ENCODE assay signal across 2 cellular contexts in the genomic region with DNA sequence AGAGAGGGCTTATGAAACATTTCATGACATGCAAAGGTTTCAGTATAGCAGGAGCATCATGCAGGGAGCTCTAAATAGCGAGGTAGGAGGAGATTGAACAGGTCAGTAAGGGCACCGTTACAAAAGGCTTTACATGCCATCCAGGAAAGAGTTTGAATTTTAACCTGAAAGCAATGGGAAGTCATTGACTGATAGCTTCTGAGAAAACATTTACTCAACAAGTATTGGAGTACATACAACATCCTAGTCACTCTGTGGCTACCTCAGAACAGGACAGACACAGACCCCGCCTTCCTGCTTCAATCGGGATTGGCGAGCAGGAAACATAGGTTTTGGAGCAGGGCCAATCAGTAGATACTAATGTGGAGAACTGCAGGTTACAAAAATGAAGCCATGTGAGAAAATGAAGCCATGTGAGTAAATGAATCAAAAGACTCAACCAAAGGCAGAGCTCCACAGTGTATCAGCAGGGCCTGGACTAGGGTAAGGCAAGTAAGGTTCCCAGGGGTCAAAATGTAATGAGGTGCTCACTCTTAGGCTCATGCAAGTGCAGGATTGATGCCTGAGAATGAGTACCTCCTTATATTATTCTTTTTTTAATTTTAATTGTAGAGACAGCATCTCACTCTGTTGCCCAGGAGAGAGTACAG.
A peak's percentile ranks its signal among the peaks of the same experiment; 100 is the strongest.
TF ChIP-seq lines count a peak whose summit lies in the region.

No MANE protein-coding gene starts in this region.

TF ChIP-seq in GM23338, 12 proteins besides CTCF, POLR2A, EP300 and RAD21:
- TF ChIP-seq, protein P1, sequence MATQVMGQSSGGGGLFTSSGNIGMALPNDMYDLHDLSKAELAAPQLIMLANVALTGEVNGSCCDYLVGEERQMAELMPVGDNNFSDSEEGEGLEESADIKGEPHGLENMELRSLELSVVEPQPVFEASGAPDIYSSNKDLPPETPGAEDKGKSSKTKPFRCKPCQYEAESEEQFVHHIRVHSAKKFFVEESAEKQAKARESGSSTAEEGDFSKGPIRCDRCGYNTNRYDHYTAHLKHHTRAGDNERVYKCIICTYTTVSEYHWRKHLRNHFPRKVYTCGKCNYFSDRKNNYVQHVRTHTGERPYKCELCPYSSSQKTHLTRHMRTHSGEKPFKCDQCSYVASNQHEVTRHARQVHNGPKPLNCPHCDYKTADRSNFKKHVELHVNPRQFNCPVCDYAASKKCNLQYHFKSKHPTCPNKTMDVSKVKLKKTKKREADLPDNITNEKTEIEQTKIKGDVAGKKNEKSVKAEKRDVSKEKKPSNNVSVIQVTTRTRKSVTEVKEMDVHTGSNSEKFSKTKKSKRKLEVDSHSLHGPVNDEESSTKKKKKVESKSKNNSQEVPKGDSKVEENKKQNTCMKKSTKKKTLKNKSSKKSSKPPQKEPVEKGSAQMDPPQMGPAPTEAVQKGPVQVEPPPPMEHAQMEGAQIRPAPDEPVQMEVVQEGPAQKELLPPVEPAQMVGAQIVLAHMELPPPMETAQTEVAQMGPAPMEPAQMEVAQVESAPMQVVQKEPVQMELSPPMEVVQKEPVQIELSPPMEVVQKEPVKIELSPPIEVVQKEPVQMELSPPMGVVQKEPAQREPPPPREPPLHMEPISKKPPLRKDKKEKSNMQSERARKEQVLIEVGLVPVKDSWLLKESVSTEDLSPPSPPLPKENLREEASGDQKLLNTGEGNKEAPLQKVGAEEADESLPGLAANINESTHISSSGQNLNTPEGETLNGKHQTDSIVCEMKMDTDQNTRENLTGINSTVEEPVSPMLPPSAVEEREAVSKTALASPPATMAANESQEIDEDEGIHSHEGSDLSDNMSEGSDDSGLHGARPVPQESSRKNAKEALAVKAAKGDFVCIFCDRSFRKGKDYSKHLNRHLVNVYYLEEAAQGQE (IDR thresholded peaks at IDR 0.05; ENCODE audit: unreplicated experiment) = no peak
- no peak for TF ChIP-seq EZH2phosphoT487 (IDR thresholded peaks at IDR 0.05; ENCODE audit: unreplicated experiment)
- TF ChIP-seq CREB1 (CRISPR knock-in tag; IDR thresholded peaks at IDR 0.05; ENCODE audit: low read depth) = no peak
- TF ChIP-seq, protein P2, sequence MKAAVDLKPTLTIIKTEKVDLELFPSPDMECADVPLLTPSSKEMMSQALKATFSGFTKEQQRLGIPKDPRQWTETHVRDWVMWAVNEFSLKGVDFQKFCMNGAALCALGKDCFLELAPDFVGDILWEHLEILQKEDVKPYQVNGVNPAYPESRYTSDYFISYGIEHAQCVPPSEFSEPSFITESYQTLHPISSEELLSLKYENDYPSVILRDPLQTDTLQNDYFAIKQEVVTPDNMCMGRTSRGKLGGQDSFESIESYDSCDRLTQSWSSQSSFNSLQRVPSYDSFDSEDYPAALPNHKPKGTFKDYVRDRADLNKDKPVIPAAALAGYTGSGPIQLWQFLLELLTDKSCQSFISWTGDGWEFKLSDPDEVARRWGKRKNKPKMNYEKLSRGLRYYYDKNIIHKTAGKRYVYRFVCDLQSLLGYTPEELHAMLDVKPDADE (IDR thresholded peaks at IDR 0.05) = no peak
- TF ChIP-seq ZNF114 (CRISPR knock-in tag; IDR thresholded peaks at IDR 0.05) = no peak
- no peak for TF ChIP-seq STAT1 (IDR thresholded peaks at IDR 0.05; ENCODE audit: unreplicated experiment)
- TF ChIP-seq, protein P3, sequence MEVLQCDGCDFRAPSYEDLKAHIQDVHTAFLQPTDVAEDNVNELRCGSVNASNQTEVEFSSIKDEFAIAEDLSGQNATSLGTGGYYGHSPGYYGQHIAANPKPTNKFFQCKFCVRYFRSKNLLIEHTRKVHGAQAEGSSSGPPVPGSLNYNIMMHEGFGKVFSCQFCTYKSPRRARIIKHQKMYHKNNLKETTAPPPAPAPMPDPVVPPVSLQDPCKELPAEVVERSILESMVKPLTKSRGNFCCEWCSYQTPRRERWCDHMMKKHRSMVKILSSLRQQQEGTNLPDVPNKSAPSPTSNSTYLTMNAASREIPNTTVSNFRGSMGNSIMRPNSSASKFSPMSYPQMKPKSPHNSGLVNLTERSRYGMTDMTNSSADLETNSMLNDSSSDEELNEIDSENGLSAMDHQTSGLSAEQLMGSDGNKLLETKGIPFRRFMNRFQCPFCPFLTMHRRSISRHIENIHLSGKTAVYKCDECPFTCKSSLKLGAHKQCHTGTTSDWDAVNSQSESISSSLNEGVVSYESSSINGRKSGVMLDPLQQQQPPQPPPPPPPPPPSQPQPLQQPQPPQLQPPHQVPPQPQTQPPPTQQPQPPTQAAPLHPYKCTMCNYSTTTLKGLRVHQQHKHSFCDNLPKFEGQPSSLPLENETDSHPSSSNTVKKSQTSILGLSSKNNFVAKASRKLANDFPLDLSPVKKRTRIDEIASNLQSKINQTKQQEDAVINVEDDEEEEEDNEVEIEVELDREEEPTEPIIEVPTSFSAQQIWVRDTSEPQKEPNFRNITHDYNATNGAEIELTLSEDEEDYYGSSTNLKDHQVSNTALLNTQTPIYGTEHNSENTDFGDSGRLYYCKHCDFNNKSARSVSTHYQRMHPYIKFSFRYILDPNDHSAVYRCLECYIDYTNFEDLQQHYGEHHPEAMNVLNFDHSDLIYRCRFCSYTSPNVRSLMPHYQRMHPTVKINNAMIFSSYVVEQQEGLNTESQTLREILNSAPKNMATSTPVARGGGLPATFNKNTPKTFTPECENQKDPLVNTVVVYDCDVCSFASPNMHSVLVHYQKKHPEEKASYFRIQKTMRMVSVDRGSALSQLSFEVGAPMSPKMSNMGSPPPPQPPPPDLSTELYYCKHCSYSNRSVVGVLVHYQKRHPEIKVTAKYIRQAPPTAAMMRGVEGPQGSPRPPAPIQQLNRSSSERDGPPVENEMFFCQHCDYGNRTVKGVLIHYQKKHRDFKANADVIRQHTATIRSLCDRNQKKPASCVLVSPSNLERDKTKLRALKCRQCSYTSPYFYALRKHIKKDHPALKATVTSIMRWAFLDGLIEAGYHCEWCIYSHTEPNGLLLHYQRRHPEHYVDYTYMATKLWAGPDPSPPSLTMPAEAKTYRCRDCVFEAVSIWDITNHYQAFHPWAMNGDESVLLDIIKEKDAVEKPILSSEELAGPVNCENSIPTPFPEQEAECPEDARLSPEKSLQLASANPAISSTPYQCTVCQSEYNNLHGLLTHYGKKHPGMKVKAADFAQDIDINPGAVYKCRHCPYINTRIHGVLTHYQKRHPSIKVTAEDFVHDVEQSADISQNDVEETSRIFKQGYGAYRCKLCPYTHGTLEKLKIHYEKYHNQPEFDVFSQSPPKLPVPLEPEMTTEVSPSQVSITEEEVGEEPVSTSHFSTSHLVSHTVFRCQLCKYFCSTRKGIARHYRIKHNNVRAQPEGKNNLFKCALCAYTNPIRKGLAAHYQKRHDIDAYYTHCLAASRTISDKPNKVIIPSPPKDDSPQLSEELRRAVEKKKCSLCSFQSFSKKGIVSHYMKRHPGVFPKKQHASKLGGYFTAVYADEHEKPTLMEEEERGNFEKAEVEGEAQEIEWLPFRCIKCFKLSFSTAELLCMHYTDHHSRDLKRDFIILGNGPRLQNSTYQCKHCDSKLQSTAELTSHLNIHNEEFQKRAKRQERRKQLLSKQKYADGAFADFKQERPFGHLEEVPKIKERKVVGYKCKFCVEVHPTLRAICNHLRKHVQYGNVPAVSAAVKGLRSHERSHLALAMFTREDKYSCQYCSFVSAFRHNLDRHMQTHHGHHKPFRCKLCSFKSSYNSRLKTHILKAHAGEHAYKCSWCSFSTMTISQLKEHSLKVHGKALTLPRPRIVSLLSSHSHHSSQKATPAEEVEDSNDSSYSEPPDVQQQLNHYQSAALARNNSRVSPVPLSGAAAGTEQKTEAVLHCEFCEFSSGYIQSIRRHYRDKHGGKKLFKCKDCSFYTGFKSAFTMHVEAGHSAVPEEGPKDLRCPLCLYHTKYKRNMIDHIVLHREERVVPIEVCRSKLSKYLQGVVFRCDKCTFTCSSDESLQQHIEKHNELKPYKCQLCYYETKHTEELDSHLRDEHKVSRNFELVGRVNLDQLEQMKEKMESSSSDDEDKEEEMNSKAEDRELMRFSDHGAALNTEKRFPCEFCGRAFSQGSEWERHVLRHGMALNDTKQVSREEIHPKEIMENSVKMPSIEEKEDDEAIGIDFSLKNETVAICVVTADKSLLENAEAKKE (CRISPR knock-in tag; IDR thresholded peaks at IDR 0.05) = no peak
TF ChIP-seq in GM23338: peak in this region for 0.

TF ChIP-seq in liver, 16 proteins besides CTCF, POLR2A, EP300 and RAD21:
- TF ChIP-seq, protein P1 (IDR thresholded peaks at IDR 0.05) = peak; percentile 71
- TF ChIP-seq, protein P4, sequence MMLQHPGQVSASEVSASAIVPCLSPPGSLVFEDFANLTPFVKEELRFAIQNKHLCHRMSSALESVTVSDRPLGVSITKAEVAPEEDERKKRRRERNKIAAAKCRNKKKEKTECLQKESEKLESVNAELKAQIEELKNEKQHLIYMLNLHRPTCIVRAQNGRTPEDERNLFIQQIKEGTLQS (IDR thresholded peaks at IDR 0.05) = no peak
- peak; percentile 86 to 96 for TF ChIP-seq RXRA (IDR thresholded peaks at IDR 0.05)
- TF ChIP-seq GABPA (IDR thresholded peaks at IDR 0.05 in 1 of 2, conservative IDR thresholded peaks at IDR 0.05 in 1 of 2) = peak in 1 of 2 donors; percentile 39
- TF ChIP-seq TAF1 (conservative IDR thresholded peaks at IDR 0.05) = peak; percentile 66
- TF ChIP-seq HNF4G (IDR thresholded peaks at IDR 0.05) = no peak
- TF ChIP-seq JUND (IDR thresholded peaks at IDR 0.05) = peak; percentile 54 to 73
- TF ChIP-seq, protein P5, sequence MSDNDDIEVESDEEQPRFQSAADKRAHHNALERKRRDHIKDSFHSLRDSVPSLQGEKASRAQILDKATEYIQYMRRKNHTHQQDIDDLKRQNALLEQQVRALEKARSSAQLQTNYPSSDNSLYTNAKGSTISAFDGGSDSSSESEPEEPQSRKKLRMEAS (IDR thresholded peaks at IDR 0.05) = peak; percentile 85
- TF ChIP-seq EGR1 (IDR thresholded peaks at IDR 0.05; ENCODE audit: low read depth in 2 of 2) = peak in 1 of 2 donors; percentile 78
- peak; percentile 83 for TF ChIP-seq SP1 (IDR thresholded peaks at IDR 0.05)
- TF ChIP-seq HNF4A (conservative IDR thresholded peaks at IDR 0.05) = peak; percentile 77 to 83
- TF ChIP-seq NR2F2 (IDR thresholded peaks at IDR 0.05) = peak; percentile 64
- peak; percentile 82 for TF ChIP-seq YY1 (IDR thresholded peaks at IDR 0.05)
- TF ChIP-seq FOXA1 (IDR thresholded peaks at IDR 0.05) = peak; percentile 44
- TF ChIP-seq, protein P6, sequence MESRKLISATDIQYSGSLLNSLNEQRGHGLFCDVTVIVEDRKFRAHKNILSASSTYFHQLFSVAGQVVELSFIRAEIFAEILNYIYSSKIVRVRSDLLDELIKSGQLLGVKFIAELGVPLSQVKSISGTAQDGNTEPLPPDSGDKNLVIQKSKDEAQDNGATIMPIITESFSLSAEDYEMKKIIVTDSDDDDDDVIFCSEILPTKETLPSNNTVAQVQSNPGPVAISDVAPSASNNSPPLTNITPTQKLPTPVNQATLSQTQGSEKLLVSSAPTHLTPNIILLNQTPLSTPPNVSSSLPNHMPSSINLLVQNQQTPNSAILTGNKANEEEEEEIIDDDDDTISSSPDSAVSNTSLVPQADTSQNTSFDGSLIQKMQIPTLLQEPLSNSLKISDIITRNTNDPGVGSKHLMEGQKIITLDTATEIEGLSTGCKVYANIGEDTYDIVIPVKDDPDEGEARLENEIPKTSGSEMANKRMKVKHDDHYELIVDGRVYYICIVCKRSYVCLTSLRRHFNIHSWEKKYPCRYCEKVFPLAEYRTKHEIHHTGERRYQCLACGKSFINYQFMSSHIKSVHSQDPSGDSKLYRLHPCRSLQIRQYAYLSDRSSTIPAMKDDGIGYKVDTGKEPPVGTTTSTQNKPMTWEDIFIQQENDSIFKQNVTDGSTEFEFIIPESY (IDR thresholded peaks at IDR 0.05) = peak; percentile 65
- TF ChIP-seq FOXA2 (IDR thresholded peaks at IDR 0.05) = peak; percentile 74
